ENCODE assay signal across 1 cellular context in the genomic region with DNA sequence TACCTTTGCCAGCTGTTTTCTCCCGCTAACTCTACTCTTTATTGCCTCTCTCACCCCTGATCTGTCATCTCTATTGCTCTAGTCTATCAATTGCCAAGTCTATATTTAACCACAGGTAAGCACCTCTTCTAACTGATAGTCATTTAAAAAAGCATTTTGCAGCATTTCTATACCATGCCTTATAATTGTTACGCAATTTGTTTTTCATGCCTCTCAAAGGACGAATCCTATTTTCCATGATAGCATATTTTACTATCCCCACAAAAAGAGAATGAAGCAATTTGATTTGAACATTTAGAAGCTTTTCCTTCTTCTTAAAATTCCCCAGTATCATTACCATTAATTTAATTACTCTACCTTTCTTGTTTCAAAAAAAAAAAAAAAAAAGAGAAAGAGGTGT.
TF ChIP-seq lines count a peak whose summit lies in the region.

No MANE protein-coding gene starts in this region.

TF ChIP-seq in GM23338, 12 proteins besides CTCF, POLR2A, EP300 and RAD21 (continued from another document):
- TF ChIP-seq, protein P1, sequence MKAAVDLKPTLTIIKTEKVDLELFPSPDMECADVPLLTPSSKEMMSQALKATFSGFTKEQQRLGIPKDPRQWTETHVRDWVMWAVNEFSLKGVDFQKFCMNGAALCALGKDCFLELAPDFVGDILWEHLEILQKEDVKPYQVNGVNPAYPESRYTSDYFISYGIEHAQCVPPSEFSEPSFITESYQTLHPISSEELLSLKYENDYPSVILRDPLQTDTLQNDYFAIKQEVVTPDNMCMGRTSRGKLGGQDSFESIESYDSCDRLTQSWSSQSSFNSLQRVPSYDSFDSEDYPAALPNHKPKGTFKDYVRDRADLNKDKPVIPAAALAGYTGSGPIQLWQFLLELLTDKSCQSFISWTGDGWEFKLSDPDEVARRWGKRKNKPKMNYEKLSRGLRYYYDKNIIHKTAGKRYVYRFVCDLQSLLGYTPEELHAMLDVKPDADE (IDR thresholded peaks at IDR 0.05), result no peak
- TF ChIP-seq ZNF114 (CRISPR knock-in tag; IDR thresholded peaks at IDR 0.05) (no peak), NANOG (IDR thresholded peaks at IDR 0.05; ENCODE audit: borderline replicate concordance) (no peak), POLR2AphosphoS5 (IDR thresholded peaks at IDR 0.05; ENCODE audit: low read depth) (no peak)
